Comparison of ENCODE assay signal across 20 cellular contexts in genomic region chr13:113455384-113455783, GRCh38. TPM values are rescaled to one million over a fixed set of nuclear protein-coding genes. Genes with fewer than 3 reads are reported as not detected.
A peak's percentile ranks its signal among the peaks of the same experiment; 100 is the strongest.
DNase-seq lines count a peak whose midpoint lies in the region; ATAC-seq and TF ChIP-seq lines count a peak whose summit lies in the region.
"Had no signal": no experiment of that assay in that cellular context is flagged by ENCODE, and none has a peak within 500 bp of the region (broad histone marks: within the 10 kb centered on the region; RNA-seq: fewer than 3 reads in every experiment).

No MANE protein-coding gene starts in this region.

- H3K79me2 ChIP-seq in hepatocyte (no peaks in the 10 kb centered on the region), PC-9 (ENCODE audit: low read depth) (no peaks in the 10 kb centered on the region)

- BruUV-seq in PC-9 (replicated peaks; lab: Mats Ljungman, UMichigan) = no TSS peak

- no peak for ATAC-seq in heart right ventricle
- ATAC-seq in Right ventricle myocardium superior (ENCODE audit: poor library complexity) = no peak
- ATAC-seq in T-helper 17 cell = no peak
- ATAC-seq in GM21515 (IDR thresholded peaks at IDR 0.05; ENCODE audit: unreplicated experiment) = no peak
- ATAC-seq: GM23338, HepG2, Panc1 had no signal

- H3K4me1 ChIP-seq in heart right ventricle (peaks cover 0 to 41% (median 10%) of the 10 kb centered on the region in 9 donors), hepatocyte (ENCODE audit: insufficient read depth) (no peaks in the 10 kb centered on the region), PC-9 (replicated peaks; ENCODE audit: insufficient read depth) (peaks cover 2% of the 10 kb centered on the region)

- H3K4me3 ChIP-seq in heart right ventricle = no peak overlapping the region
- H3K4me3 ChIP-seq in hepatocyte = no peak overlapping the region
- no peak overlapping the region for H3K4me3 ChIP-seq in PC-9
- H3K4me3 ChIP-seq: GM23338, SK-N-MC had no signal

- H3K27me3 Mint-ChIP-seq in T-helper 17 cell = no peaks in the 10 kb centered on the region

- H3K9me2 ChIP-seq in hepatocyte (replicated peaks; ENCODE audit: insufficient read depth) (no peaks in the 10 kb centered on the region), PC-9 (ENCODE audit: insufficient read depth) (no peaks in the 10 kb centered on the region)

- 70 to 76% methylated on average over 18 of the region's 18 CpGs for WGBS in heart right ventricle, 2 donors
- 69% methylated on average over 18 of the region's 18 CpGs for WGBS in hepatocyte (ENCODE audit: low lambda C conversion rate, missing lambda C conversion rate)

- peaks cover under 1% of the 10 kb centered on the region for H3K4me1 Mint-ChIP-seq in T-helper 17 cell
- H3K4me1 Mint-ChIP-seq: CD14-positive monocyte had no signal

- H4K20me1 ChIP-seq in hepatocyte (ENCODE audit: insufficient read depth, poor library complexity, severe bottlenecking) = no peaks in the 10 kb centered on the region
- H4K20me1 ChIP-seq in PC-9 (ENCODE audit: insufficient read depth) = no peaks in the 10 kb centered on the region

- H3K27ac ChIP-seq in heart right ventricle = peak overlapping the region in 7 of 10 donors; percentile 52 to 93 (median 82)
- H3K27ac ChIP-seq in hepatocyte = no peak overlapping the region
- no peak overlapping the region for H3K27ac ChIP-seq in PC-9
- H3K27ac ChIP-seq: SK-N-MC had no signal

- H2AFZ ChIP-seq in hepatocyte (no peak overlapping the region), PC-9 (no peak overlapping the region)
- H2AFZ ChIP-seq: GM23338 had no signal

- H3K36me3 ChIP-seq in heart right ventricle (peaks cover 2 to 73% (median 31%) of the 10 kb centered on the region in 9 donors), hepatocyte (replicated peaks; ENCODE audit: insufficient read depth, low read depth) (no peaks in the 10 kb centered on the region), PC-9 (ENCODE audit: low read depth) (peaks cover 9% of the 10 kb centered on the region; the same call in 1 of the 2 replicates)

- H3K4me2 ChIP-seq in hepatocyte (peak overlapping the region; percentile 54), PC-9 (no peak overlapping the region)
- H3K4me2 ChIP-seq: GM23338 had no signal

- POLR2A ChIA-PET in PC-9 (lab: Charles Lee; ENCODE audit: unreplicated experiment) = no interaction called here

- peaks cover 15% of the 10 kb centered on the region; the same call in 1 of the 2 replicates for H3F3A ChIP-seq in PC-9 (ENCODE audit: insufficient read depth, low read depth)

- H3K9me3 ChIP-seq in heart right ventricle = no peaks in the 10 kb centered on the region
- no peaks in the 10 kb centered on the region for H3K9me3 ChIP-seq in T-helper 17 cell (ENCODE audit: control insufficient read depth, low read length, poor library complexity, severe bottlenecking)
- H3K9me3 ChIP-seq in hepatocyte (ENCODE audit: low read depth) = no peaks in the 10 kb centered on the region
- no peaks in the 10 kb centered on the region for H3K9me3 ChIP-seq in PC-9 (ENCODE audit: insufficient read depth, low read depth)

- peak overlapping the region; percentile 43 for H3K27ac Mint-ChIP-seq in T-helper 17 cell
- H3K27ac Mint-ChIP-seq: GM23338 had no signal

- no peak overlapping the region for H3K4me3 Mint-ChIP-seq in T-helper 17 cell
- H3K4me3 Mint-ChIP-seq: CD14-positive monocyte, GM23338 had no signal

- CTCF ChIA-PET in PC-9 (lab: Charles Lee) = no interaction called here

- no peaks in the 10 kb centered on the region for H3K36me3 Mint-ChIP-seq in T-helper 17 cell (ENCODE audit: low read depth)

- intact Hi-C loops in heart right ventricle (cut with DNase I) = loop anchor here in 5 of 10 donors (5.0 kb wide), 2 partner anchors 37 to 107 kb away; partner anchors contain the start of gene DCUN1D2 (in 1 of the 5)
- intact Hi-C loops in Right ventricle myocardium superior (cut with DNase I) = loop anchor here (5.0 kb wide), 1 partner anchor 107 kb away; no protein-coding TSS in a partner anchor
- intact Hi-C loops in PC-9 (cut with micrococcal nuclease; ENCODE audit: unreplicated experiment) = loop anchor here (5.0 kb wide), 1 partner anchor 107 kb away; no protein-coding TSS in a partner anchor

- H3K27me3 ChIP-seq in heart right ventricle (no peaks in the 10 kb centered on the region), hepatocyte (no peaks in the 10 kb centered on the region), PC-9 (ENCODE audit: insufficient read depth, low read depth) (no peaks in the 10 kb centered on the region)

- DNase-seq in heart right ventricle (no peak), Right ventricle myocardium superior (no peak), T-helper 17 cell (no peak), hepatocyte (ENCODE audit: low spot score) (no peak), PC-9 (no peak), globus pallidus (ENCODE audit: low spot score) (no peak)
- DNase-seq: ACHN, AML-193, DMS 273 treated with DMSO at 0.1 percent for 48 hours, GF-D8, NCI-H1048, NCI-H1694, NCI-H2171, NCI-H774 had no signal

- TF ChIP-seq CTCF in heart right ventricle (IDR thresholded peaks at IDR 0.05) (no peak), hepatocyte (IDR thresholded peaks at IDR 0.05; ENCODE audit: poor library complexity) (no peak), PC-9 (conservative IDR thresholded peaks at IDR 0.05) (no peak)

RNA-seq across cellular contexts. Expression of gene ADPRHL1, which starts 2.1 kb away (rescaled TPM):
- total RNA-seq in heart right ventricle (100 to 1,000 TPM; 381 to 939 (median 762) TPM), Right ventricle myocardium superior (506 TPM), T-helper 17 cell (under 1 TPM; 0.21 to 0.94 TPM), hepatocyte (1.1 and 1.2 TPM in 2 replicates), PC-9 (2021) (11.5 and 16.9 TPM in 2 replicates)
- polyA plus RNA-seq in heart right ventricle (100 to 1,000 TPM; 163 to 192 TPM), hepatocyte (0.58 and 1.0 TPM in 2 replicates)

RNA-seq across cellular contexts. Expression of gene DCUN1D2, which starts 35.1 kb away (rescaled TPM):
- total RNA-seq in heart right ventricle (100 to 1,000 TPM in 9 of 10 donors, 10 to 100 TPM in 1; 97.7 to 307 (median 225) TPM), Right ventricle myocardium superior (196 TPM), T-helper 17 cell (10 to 100 TPM; 12.8 to 15.2 TPM), hepatocyte (10.2 and 10.4 TPM in 2 replicates), PC-9 (2021) (33.0 and 34.7 TPM in 2 replicates)
- polyA plus RNA-seq in heart right ventricle (10 to 100 TPM; 40.9 to 73.3 TPM), hepatocyte (4.1 and 8.4 TPM in 2 replicates)

Comparison
In these comparisons a context has a peak if more than half of its experiments do, and no peak if none do; other contexts are left out.
1. H3K27ac ChIP-seq: peak in heart right ventricle (7 of 10); none in hepatocyte (single experiment) and PC-9 (single experiment).
2. RNA of gene ADPRHL1, which starts 2.1 kb away (total RNA-seq): 381 to 939 TPM in heart right ventricle and 506 TPM in Right ventricle myocardium superior (single experiment); 11.5 to 16.9 TPM in PC-9, 1.1 to 1.2 TPM in hepatocyte and 0.21 to 0.94 TPM in T-helper 17 cell; every median in the first group is over 10 times any median in the second.